Comparison of ENCODE assay signal across 1 cellular context in the genomic region with DNA sequence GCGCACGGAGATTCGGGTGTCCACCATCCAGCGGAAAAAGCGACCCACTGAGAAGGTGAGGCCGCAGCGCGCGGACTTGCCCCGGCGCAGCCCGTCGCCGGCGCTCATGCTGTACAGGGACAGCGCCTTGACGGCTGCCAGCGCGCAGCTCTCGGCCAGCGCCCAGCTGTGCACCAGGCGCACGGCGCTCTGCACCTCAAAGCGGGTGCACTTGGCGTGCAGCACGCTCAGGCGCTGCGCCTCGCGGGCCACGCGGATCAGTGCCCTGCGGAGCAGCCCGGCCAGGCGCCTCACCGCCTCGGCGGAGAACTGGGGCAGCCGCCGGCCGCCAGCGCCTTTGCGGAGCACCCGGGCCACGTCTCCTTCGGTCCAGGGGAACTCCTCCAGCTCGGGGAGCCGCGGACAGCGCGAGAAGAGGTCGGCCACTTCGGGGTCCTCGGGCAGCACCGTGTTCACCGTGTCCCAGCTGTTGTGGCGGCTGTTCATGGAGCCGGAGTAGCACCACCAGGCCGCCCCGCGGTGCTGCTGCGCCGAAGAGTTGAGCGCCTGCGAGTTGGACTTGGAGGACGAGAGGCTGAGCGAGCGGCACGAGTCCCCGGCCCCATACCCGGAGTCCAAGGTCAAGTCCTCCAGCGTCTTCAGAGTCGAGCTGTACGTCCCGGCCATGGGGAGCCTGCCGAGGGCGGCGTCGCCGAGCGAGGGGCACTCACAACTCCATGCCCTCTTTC.
A peak's percentile ranks its signal among the peaks of the same experiment; 100 is the strongest.
TF ChIP-seq lines count a peak whose summit lies in the region.

No MANE protein-coding gene starts in this region.

TF ChIP-seq in HepG2, 621 proteins besides CTCF, POLR2A, EP300 and RAD21 (continued from another document and continues in another):
- TF ChIP-seq, protein P1, sequence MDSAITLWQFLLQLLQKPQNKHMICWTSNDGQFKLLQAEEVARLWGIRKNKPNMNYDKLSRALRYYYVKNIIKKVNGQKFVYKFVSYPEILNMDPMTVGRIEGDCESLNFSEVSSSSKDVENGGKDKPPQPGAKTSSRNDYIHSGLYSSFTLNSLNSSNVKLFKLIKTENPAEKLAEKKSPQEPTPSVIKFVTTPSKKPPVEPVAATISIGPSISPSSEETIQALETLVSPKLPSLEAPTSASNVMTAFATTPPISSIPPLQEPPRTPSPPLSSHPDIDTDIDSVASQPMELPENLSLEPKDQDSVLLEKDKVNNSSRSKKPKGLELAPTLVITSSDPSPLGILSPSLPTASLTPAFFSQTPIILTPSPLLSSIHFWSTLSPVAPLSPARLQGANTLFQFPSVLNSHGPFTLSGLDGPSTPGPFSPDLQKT (CRISPR knock-in tag; IDR thresholded peaks at IDR 0.05; ENCODE audit: borderline replicate concordance) = no peak
- no peak for TF ChIP-seq U2AF2 (IDR thresholded peaks at IDR 0.05; ENCODE audit: low read depth, low read length)
- TF ChIP-seq, protein P2, sequence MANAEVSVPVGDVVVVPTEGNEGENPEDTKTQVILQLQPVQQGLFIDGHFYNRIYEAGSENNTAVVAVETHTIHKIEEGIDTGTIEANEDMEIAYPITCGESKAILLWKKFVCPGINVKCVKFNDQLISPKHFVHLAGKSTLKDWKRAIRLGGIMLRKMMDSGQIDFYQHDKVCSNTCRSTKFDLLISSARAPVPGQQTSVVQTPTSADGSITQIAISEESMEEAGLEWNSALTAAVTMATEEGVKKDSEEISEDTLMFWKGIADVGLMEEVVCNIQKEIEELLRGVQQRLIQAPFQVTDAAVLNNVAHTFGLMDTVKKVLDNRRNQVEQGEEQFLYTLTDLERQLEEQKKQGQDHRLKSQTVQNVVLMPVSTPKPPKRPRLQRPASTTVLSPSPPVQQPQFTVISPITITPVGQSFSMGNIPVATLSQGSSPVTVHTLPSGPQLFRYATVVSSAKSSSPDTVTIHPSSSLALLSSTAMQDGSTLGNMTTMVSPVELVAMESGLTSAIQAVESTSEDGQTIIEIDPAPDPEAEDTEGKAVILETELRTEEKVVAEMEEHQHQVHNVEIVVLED (CRISPR knock-in tag; IDR thresholded peaks at IDR 0.05; ENCODE audit: borderline replicate concordance) = no peak
- no peak for TF ChIP-seq MYNN (CRISPR knock-in tag; IDR thresholded peaks at IDR 0.05; ENCODE audit: low read depth)
- TF ChIP-seq, protein P3, sequence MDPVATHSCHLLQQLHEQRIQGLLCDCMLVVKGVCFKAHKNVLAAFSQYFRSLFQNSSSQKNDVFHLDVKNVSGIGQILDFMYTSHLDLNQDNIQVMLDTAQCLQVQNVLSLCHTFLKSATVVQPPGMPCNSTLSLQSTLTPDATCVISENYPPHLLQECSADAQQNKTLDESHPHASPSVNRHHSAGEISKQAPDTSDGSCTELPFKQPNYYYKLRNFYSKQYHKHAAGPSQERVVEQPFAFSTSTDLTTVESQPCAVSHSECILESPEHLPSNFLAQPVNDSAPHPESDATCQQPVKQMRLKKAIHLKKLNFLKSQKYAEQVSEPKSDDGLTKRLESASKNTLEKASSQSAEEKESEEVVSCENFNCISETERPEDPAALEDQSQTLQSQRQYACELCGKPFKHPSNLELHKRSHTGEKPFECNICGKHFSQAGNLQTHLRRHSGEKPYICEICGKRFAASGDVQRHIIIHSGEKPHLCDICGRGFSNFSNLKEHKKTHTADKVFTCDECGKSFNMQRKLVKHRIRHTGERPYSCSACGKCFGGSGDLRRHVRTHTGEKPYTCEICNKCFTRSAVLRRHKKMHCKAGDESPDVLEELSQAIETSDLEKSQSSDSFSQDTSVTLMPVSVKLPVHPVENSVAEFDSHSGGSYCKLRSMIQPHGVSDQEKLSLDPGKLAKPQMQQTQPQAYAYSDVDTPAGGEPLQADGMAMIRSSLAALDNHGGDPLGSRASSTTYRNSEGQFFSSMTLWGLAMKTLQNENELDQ (CRISPR knock-in tag; IDR thresholded peaks at IDR 0.05; ENCODE audit: borderline replicate concordance) = no peak
- no peak for TF ChIP-seq TEAD3 (CRISPR knock-in tag; optimal IDR thresholded peaks at IDR 0.05; ENCODE audit: borderline replicate concordance)
- TF ChIP-seq ZNF235 (CRISPR knock-in tag; IDR thresholded peaks at IDR 0.05; ENCODE audit: borderline replicate concordance) = peak; percentile 5; the same call in 1 of the 2 replicates
- TF ChIP-seq ZNF746 (CRISPR knock-in tag; IDR thresholded peaks at IDR 0.05) = no peak
- TF ChIP-seq ZNF724P (CRISPR knock-in tag; IDR thresholded peaks at IDR 0.05; ENCODE audit: borderline replicate concordance) = 0 out of 2 replicates have a peak, but pooled peaks have one; percentile 40
- TF ChIP-seq, protein P4, sequence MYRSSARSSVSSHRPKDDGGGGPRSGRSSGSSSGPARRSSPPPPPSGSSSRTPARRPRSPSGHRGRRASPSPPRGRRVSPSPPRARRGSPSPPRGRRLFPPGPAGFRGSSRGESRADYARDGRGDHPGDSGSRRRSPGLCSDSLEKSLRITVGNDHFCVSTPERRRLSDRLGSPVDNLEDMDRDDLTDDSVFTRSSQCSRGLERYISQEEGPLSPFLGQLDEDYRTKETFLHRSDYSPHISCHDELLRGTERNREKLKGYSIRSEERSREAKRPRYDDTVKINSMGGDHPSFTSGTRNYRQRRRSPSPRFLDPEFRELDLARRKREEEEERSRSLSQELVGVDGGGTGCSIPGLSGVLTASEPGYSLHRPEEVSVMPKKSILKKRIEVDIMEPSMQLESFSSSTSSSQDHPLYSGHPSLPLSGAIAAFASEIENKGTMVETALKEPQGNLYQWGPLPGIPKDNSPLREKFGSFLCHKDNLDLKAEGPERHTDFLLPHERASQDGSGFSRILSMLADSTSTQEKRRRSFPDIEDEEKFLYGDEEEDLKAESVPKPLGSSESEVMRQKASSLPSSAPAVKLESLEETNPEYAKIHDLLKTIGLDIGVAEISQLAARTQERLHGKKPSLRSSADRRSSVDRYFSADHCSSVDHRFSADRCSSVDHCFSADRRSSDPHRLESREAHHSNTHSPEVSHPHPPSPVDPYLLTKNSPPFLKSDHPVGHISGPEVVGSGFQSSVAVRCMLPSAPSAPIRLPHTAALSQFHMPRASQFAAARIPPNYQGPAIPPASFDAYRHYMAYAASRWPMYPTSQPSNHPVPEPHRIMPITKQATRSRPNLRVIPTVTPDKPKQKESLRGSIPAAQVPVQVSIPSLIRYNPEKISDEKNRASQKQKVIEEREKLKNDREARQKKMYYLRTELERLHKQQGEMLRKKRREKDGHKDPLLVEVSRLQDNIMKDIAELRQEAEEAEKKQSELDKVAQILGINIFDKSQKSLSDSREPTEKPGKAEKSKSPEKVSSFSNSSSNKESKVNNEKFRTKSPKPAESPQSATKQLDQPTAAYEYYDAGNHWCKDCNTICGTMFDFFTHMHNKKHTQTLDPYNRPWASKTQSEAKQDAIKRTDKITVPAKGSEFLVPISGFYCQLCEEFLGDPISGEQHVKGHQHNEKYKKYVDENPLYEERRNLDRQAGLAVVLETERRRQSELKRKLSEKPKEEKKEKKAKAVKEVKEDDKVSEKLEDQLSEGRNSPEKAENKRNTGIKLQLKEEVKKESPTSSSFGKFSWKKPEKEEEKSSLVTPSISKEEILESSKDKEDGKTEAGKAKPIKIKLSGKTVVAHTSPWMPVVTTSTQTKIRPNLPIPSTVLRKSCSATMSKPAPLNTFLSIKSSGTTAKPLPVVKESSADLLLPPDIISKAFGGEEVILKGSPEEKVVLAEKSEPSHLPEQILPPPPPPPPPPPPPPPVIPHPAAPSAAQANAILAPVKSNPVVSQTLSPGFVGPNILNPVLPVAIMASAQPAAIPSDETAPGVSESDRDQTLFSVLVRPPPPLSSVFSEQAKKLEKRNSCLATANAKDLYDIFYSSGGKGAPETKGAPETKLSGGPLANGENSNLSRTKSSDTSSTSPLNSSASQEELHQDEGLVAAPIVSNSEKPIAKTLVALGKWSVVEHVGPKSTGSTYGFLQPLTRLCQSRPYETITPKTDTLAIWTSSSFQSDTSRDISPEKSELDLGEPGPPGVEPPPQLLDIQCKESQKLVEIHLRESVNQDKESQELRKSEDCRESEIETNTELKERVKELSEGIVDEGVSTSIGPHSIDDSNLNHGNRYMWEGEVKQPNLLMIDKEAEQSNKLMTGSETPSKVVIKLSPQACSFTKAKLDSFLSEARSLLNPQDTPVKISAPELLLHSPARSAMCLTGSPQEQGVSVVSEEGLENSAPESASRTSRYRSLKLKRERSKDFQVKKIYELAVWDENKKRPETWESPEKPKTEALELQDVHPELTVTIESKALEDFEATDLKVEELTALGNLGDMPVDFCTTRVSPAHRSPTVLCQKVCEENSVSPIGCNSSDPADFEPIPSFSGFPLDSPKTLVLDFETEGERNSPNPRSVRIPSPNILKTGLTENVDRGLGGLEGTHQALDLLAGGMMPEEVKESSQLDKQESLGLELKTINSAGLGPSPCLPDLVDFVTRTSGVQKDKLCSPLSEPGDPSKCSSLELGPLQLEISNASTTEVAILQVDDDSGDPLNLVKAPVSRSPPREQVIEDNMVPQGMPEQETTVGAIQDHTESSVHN (CRISPR knock-in tag; IDR thresholded peaks at IDR 0.05) = 0 out of 2 replicates have a peak, but pooled peaks have one; percentile 40
- TF ChIP-seq ZFP62 (CRISPR knock-in tag; IDR thresholded peaks at IDR 0.05) = no peak
- TF ChIP-seq ZFP90 (CRISPR knock-in tag; IDR thresholded peaks at IDR 0.05; ENCODE audit: borderline replicate concordance) = no peak; the same call in 1 of the 2 replicates
- TF ChIP-seq GABPA (IDR thresholded peaks at IDR 0.05; ENCODE audit: low read depth, low read length) = no peak
- TF ChIP-seq GABPA (CRISPR knock-in tag; IDR thresholded peaks at IDR 0.05; ENCODE audit: low read depth) = no peak
- no peak for TF ChIP-seq ZNF672 (CRISPR knock-in tag; IDR thresholded peaks at IDR 0.05)
- TF ChIP-seq PAF1 (CRISPR knock-in tag; IDR thresholded peaks at IDR 0.05) = no peak
- TF ChIP-seq, protein P5, sequence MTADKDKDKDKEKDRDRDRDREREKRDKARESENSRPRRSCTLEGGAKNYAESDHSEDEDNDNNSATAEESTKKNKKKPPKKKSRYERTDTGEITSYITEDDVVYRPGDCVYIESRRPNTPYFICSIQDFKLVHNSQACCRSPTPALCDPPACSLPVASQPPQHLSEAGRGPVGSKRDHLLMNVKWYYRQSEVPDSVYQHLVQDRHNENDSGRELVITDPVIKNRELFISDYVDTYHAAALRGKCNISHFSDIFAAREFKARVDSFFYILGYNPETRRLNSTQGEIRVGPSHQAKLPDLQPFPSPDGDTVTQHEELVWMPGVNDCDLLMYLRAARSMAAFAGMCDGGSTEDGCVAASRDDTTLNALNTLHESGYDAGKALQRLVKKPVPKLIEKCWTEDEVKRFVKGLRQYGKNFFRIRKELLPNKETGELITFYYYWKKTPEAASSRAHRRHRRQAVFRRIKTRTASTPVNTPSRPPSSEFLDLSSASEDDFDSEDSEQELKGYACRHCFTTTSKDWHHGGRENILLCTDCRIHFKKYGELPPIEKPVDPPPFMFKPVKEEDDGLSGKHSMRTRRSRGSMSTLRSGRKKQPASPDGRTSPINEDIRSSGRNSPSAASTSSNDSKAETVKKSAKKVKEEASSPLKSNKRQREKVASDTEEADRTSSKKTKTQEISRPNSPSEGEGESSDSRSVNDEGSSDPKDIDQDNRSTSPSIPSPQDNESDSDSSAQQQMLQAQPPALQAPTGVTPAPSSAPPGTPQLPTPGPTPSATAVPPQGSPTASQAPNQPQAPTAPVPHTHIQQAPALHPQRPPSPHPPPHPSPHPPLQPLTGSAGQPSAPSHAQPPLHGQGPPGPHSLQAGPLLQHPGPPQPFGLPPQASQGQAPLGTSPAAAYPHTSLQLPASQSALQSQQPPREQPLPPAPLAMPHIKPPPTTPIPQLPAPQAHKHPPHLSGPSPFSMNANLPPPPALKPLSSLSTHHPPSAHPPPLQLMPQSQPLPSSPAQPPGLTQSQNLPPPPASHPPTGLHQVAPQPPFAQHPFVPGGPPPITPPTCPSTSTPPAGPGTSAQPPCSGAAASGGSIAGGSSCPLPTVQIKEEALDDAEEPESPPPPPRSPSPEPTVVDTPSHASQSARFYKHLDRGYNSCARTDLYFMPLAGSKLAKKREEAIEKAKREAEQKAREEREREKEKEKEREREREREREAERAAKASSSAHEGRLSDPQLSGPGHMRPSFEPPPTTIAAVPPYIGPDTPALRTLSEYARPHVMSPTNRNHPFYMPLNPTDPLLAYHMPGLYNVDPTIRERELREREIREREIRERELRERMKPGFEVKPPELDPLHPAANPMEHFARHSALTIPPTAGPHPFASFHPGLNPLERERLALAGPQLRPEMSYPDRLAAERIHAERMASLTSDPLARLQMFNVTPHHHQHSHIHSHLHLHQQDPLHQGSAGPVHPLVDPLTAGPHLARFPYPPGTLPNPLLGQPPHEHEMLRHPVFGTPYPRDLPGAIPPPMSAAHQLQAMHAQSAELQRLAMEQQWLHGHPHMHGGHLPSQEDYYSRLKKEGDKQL (CRISPR knock-in tag; IDR thresholded peaks at IDR 0.05; ENCODE audit: low read depth) = no peak
- TF ChIP-seq ZMYM2 (CRISPR knock-in tag; IDR thresholded peaks at IDR 0.05) = 0 out of 2 replicates have a peak, but pooled peaks have one; percentile 28
- no peak for TF ChIP-seq ZBTB21 (CRISPR knock-in tag; IDR thresholded peaks at IDR 0.05)
- no peak; the same call in 1 of the 2 replicates for TF ChIP-seq ZMYM4 (CRISPR knock-in tag; IDR thresholded peaks at IDR 0.05)
- no peak for TF ChIP-seq ZBTB7B (CRISPR knock-in tag; IDR thresholded peaks at IDR 0.05)
